In the genomic region with DNA sequence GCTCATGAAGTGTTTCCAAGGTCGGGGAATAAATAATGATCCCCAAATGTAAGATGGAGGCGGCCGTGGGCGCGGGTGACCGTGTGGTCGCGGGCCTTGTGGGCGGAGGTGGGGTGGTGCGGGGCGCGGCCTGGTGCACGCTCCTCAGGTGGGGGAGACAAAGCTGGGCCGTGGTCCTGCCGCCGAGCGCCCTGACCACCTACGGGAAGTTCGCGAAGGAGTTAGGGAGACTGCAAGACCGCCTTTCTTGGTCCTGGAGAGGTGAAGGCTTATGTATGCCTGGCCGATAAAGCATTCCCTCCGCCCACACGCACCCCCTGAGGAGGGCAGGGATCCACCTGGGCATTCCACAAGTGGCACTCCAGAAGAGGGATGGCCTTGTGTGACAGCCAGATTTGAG, we compare ENCODE assay signal across 8 cellular contexts. TPM values are rescaled to one million over a fixed set of nuclear protein-coding genes. Genes with fewer than 3 reads are reported as not detected.
A peak's percentile ranks its signal among the peaks of the same experiment; 100 is the strongest.
DNase-seq lines count a peak whose midpoint lies in the region; ATAC-seq, FAIRE-seq and TF ChIP-seq lines count a peak whose summit lies in the region.

No MANE protein-coding gene starts in this region.

- intact Hi-C loops in Right ventricle myocardium inferior (cut with DNase I), result loop anchor here (5.0 kb wide), 1 partner anchor 109 kb away; the partner anchor contains the start of genes FKBP14 and PLEKHA8
- intact Hi-C loops in MCF 10A (cut with micrococcal nuclease), result no loop called here
- intact Hi-C loops in lower lobe of right lung (cut with DNase I), result no loop called here
- intact Hi-C loops in head of caudate nucleus (cut with DNase I), result loop anchor here (10.0 kb wide), 2 partner anchors 112 to 148 kb away; partner anchors contain the start of genes FKBP14, PLEKHA8 and ZNRF2

- H3K9me3 Mint-ChIP-seq in MCF 10A (ENCODE audit: unreplicated experiment), result no peaks in the 10 kb centered on the region

- no peaks in the 10 kb centered on the region for H3K36me3 ChIP-seq in cardiac muscle cell
- no peaks in the 10 kb centered on the region for H3K36me3 ChIP-seq in lower lobe of right lung

- BruUV-seq in MCF 10A (replicated peaks; lab: Mats Ljungman, UMichigan), result no TSS peak

- peaks cover 19% of the 10 kb centered on the region for H3K27me3 ChIP-seq in cardiac muscle cell
- H3K27me3 ChIP-seq in lower lobe of right lung (ENCODE audit: low read depth), result no peaks in the 10 kb centered on the region

- no peaks in the 10 kb centered on the region for H3K27me3 Mint-ChIP-seq in MCF 10A (ENCODE audit: insufficient read depth, unreplicated experiment)

- no peak for ATAC-seq in Right ventricle myocardium inferior
- peak; percentile 8 to 37 for ATAC-seq in lower lobe of right lung

- DNase-seq in cardiac muscle cell (ENCODE audit: low read depth in 1 of 2, low spot score in 1 of 2) (no peak), Right ventricle myocardium inferior (ENCODE audit: missing footprints) (no peak), MCF 10A (ENCODE audit: unreplicated experiment) (no peak), lower lobe of right lung (no peak), urothelium cell line (ENCODE audit: low spot score) (no peak), head of caudate nucleus (no peak), NOMO-1 treated with dmso at 0.1 percent for 144 hours (lab: John Stamatoyannopoulos, UW; ENCODE audit: unreplicated experiment) (no peak)
- no peak for DNase-seq in stimulated activated CD4-positive, alpha-beta T cell treated with anti-CD3 and anti-CD28 coated beads, Interleukin-4, amount 100 ng/mL, for 24 hours

- FAIRE-seq in urothelium cell line (lab: Jason Lieb, UNC), result peak; percentile 67

- H3K4me3 ChIP-seq in cardiac muscle cell (peak overlapping the region; percentile 86), lower lobe of right lung (peak overlapping the region; percentile 92)

- TF ChIP-seq CTCF in cardiac muscle cell (IDR thresholded peaks at IDR 0.05; ENCODE audit: low read depth, low read length), result no peak
- TF ChIP-seq CTCF in MCF 10A (IDR thresholded peaks at IDR 0.05; ENCODE audit: unreplicated experiment), result no peak
- TF ChIP-seq CTCF in lower lobe of right lung (IDR thresholded peaks at IDR 0.05), result no peak

- H3K36me3 Mint-ChIP-seq in MCF 10A (ENCODE audit: insufficient read depth, unreplicated experiment), result peaks cover 6% of the 10 kb centered on the region

- H3K4me1 Mint-ChIP-seq in MCF 10A (ENCODE audit: insufficient read depth, unreplicated experiment), result no peaks in the 10 kb centered on the region

- peak overlapping the region; percentile 92 for H3K4me3 Mint-ChIP-seq in MCF 10A (ENCODE audit: unreplicated experiment)

- CTCF ChIA-PET in MCF 10A (lab: Yijun Ruan, JAX), result interaction anchor here (0.6 to 1.0 kb wide), 3 partner anchors 12 to 119 kb away, joined by 3 to 4 read pairs (median 3); no protein-coding TSS in a partner anchor

- POLR2A ChIA-PET in MCF 10A (lab: Yijun Ruan, JAX), result interaction anchor here (0.8 to 2.8 kb wide), 13 partner anchors 7 to 434 kb away, joined by 3 to 23 read pairs (median 5); partner anchors contain the start of genes PLEKHA8 and ZNRF2

- no peak overlapping the region for H3K27ac ChIP-seq in cardiac muscle cell
- H3K27ac ChIP-seq in lower lobe of right lung, result peak overlapping the region; percentile 92

- H3K4me1 ChIP-seq in cardiac muscle cell (ENCODE audit: low read depth) (no peaks in the 10 kb centered on the region), lower lobe of right lung (peaks cover 43% of the 10 kb centered on the region)

- no peak overlapping the region for H3K27ac Mint-ChIP-seq in MCF 10A (ENCODE audit: low read depth, unreplicated experiment)

- H3K9me3 ChIP-seq in cardiac muscle cell (ENCODE audit: low read depth) (no peaks in the 10 kb centered on the region), lower lobe of right lung (no peaks in the 10 kb centered on the region)

RNA-seq across cellular contexts. Expression of gene MTURN, which starts 1.6 kb away (rescaled TPM):
- total RNA-seq in cardiac muscle cell, result 16.5 and 39.3 TPM in 2 replicates
- polyA plus RNA-seq in cardiac muscle cell, result 11.2 and 26.3 TPM in 2 replicates
- total RNA-seq in Right ventricle myocardium inferior, result 15.7 TPM
- 7.5 and 10.5 TPM in 2 replicates for total RNA-seq in MCF 10A (2022)
- total RNA-seq in lower lobe of right lung, result 39.4 TPM

Comparison
In these comparisons a context has a peak if more than half of its experiments do, and no peak if none do; other contexts are left out.
1. intact Hi-C loops: an anchor here in Right ventricle myocardium inferior (5.0 kb wide) and head of caudate nucleus (10.0 kb wide); none called in MCF 10A and lower lobe of right lung.